ENCODE assay signal across 9 cellular contexts in the genomic region with DNA sequence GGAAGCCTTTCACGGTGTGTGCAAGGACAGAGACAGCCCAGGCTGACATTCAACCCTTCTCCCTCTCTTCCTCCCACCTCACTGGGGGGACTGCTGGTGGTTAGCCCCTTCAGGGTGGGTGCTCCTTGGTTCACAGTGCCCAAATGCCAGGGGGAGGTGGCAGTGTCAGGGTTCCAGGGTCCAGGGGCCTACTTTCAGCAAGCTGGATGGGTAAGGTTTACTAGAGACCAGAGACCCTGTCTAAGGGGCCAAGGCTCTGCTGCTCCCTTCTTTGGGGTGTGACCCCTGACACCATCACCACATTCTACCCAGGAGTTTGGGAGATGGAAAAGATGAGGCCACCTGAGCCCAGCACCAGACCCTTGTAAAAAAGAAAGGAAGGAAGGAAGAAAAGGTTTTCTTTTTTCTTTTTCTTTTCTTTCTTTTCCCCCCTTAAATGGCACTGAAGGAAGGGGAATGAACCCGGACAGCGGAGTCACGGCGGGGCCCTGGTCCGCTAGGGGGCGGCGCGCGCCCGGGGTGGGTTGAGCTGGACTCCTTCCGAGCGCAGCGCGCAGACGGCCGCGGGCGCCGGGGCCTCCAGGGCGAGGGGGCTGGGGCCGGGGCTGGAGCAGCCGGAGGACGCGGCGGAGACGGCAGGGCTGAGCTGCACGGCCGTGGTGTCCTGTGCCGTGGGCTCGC. TPM values are rescaled to one million over a fixed set of nuclear protein-coding genes. Genes with fewer than 3 reads are reported as not detected.
A peak's percentile ranks its signal among the peaks of the same experiment; 100 is the strongest.
DNase-seq lines count a peak whose midpoint lies in the region; ATAC-seq and TF ChIP-seq lines count a peak whose summit lies in the region.
"Had no signal": no experiment of that assay in that cellular context is flagged by ENCODE, and none has a peak within 500 bp of the region (broad histone marks: within the 10 kb centered on the region; RNA-seq: fewer than 3 reads in every experiment).

No MANE protein-coding gene starts in this region.

- ATAC-seq in body of pancreas (peak; percentile 60), GM21367 (IDR thresholded peaks at IDR 0.05; ENCODE audit: unreplicated experiment) (no peak)

- no peaks in the 10 kb centered on the region for H3K9me3 ChIP-seq in DOHH2 (ENCODE audit: control insufficient read depth, insufficient read depth, low read length)
- H3K9me3 ChIP-seq in HUES64 (ENCODE audit: insufficient read depth, low read depth, low read length): no peaks in the 10 kb centered on the region
- no peaks in the 10 kb centered on the region for H3K9me3 ChIP-seq in WERI-Rb-1 (ENCODE audit: severe bottlenecking)
- H3K9me3 ChIP-seq in body of pancreas: no peaks in the 10 kb centered on the region

- H3K79me2 ChIP-seq in DOHH2 (ENCODE audit: control insufficient read depth, low read length): no peaks in the 10 kb centered on the region

- no peak overlapping the region for H3K27ac ChIP-seq in DOHH2 (ENCODE audit: low read depth, low read length)
- no peak overlapping the region for H3K27ac ChIP-seq in HUES64 (ENCODE audit: low read depth, low read length)
- no peak overlapping the region for H3K27ac ChIP-seq in WERI-Rb-1
- H3K27ac ChIP-seq in body of pancreas: no peak overlapping the region

- TF ChIP-seq CTCF in DOHH2 (IDR thresholded peaks at IDR 0.05; ENCODE audit: low read depth, low read length, poor library complexity, severe bottlenecking) (peak; percentile 51), WERI-Rb-1 (IDR thresholded peaks at IDR 0.05; ENCODE audit: low read depth, low read length) (peak; percentile 54), body of pancreas (IDR thresholded peaks at IDR 0.05) (peak; percentile 31 to 65 (median 49))

- H3F3A ChIP-seq in DOHH2 (ENCODE audit: control insufficient read depth, insufficient read depth): no peaks in the 10 kb centered on the region

- intact Hi-C loops in body of pancreas (cut with DNase I): no loop called here

- DNase-seq in WERI-Rb-1: no peak
- peak; percentile 48 to 66 (median 52) for DNase-seq in body of pancreas
- DNase-seq in iris pigment epithelial cell (ENCODE audit: low read depth): peak; percentile 60
- peak; percentile 24 to 53 for DNase-seq in stimulated activated CD4-positive, alpha-beta T cell treated with anti-CD3 and anti-CD28 coated beads, Interleukin-15, amount 100 ng/mL, for 48 hours (ENCODE audit: low read depth in 2 of 2)
- no peak for DNase-seq in kidney glomerular epithelial cell (lab: John Stamatoyannopoulos, UW)

- H3K4me3 ChIP-seq in DOHH2 (ENCODE audit: low read length): no peak overlapping the region
- H3K4me3 ChIP-seq in HUES64 (ENCODE audit: low read length): peak overlapping the region; percentile 50
- no peak overlapping the region for H3K4me3 ChIP-seq in WERI-Rb-1 (ENCODE audit: low read depth, low read length)
- H3K4me3 ChIP-seq in body of pancreas: no peak overlapping the region

- under 1% methylated on average over 31 of the region's 31 CpGs for WGBS in HUES64
- WGBS in body of pancreas, 2 donors: 4 to 6% methylated on average over 11 to 31 of the region's 31 CpGs

- H3K4me1 ChIP-seq in DOHH2 (ENCODE audit: control insufficient read depth, low read length): no peaks in the 10 kb centered on the region
- H3K4me1 ChIP-seq in HUES64 (ENCODE audit: insufficient read depth, low read length): no peaks in the 10 kb centered on the region
- peaks cover 12% of the 10 kb centered on the region for H3K4me1 ChIP-seq in body of pancreas

- H3K9me2 ChIP-seq in DOHH2 (replicated peaks; ENCODE audit: control insufficient read depth, low read length): no peaks in the 10 kb centered on the region

- TF ChIP-seq POLR2A in body of pancreas (IDR thresholded peaks at IDR 0.05): no peak

- H3K27me3 ChIP-seq in DOHH2 (ENCODE audit: control insufficient read depth, low read length) (peaks cover 41% of the 10 kb centered on the region), HUES64 (ENCODE audit: insufficient read depth, low read length) (peaks cover 98% of the 10 kb centered on the region), WERI-Rb-1 (ENCODE audit: insufficient read depth, low read depth, severe bottlenecking) (no peaks in the 10 kb centered on the region), body of pancreas (no peaks in the 10 kb centered on the region)

- peak overlapping the region; percentile 37; the same call in 1 of the 2 replicates for H3K9ac ChIP-seq in HUES64 (ENCODE audit: low read depth, low read length)

- no peaks in the 10 kb centered on the region for H3K36me3 ChIP-seq in DOHH2 (ENCODE audit: control insufficient read depth, low read length)
- H3K36me3 ChIP-seq in HUES64 (ENCODE audit: insufficient read depth, low read length): no peaks in the 10 kb centered on the region
- H3K36me3 ChIP-seq in WERI-Rb-1: no peaks in the 10 kb centered on the region
- H3K36me3 ChIP-seq in body of pancreas (replicated peaks in 1 of 2; ENCODE audit: insufficient read depth in 1 of 2, low read depth in 2 of 2): no peaks in the 10 kb centered on the region

- no peak overlapping the region for H3K4me2 ChIP-seq in DOHH2 (ENCODE audit: low read length)

- no peaks in the 10 kb centered on the region for H4K20me1 ChIP-seq in DOHH2 (ENCODE audit: control insufficient read depth, insufficient read depth, low read depth, low read length)

RNA-seq across cellular contexts. Expression of gene KNCN, which starts 18.8 kb away (rescaled TPM):
- polyA plus RNA-seq in HUES64 (2013, experiment 1 of 2): not detected
- not detected for polyA plus RNA-seq in HUES64 (2013, experiment 2 of 2)
- total RNA-seq in body of pancreas: not detected
- total RNA-seq: T-helper 1 cell treated with Interleukin-12 subunit alpha and Interleukin-12 subunit beta and Interleukin-4 antibody, amounts not matched to agents 30 ng/mL and 1 ng/mL, for 36 hours had no signal

RNA-seq across cellular contexts. Expression of gene DMBX1, which starts 43.0 kb away (rescaled TPM):
- 0.50 TPM for polyA plus RNA-seq in HUES64 (2013, experiment 1 of 2)
- 0.70 TPM for polyA plus RNA-seq in HUES64 (2013, experiment 2 of 2)
- total RNA-seq in body of pancreas: not detected
- total RNA-seq: T-helper 1 cell treated with Interleukin-12 subunit alpha and Interleukin-12 subunit beta and Interleukin-4 antibody, amounts not matched to agents 30 ng/mL and 1 ng/mL, for 36 hours had no signal

Comparison
In these comparisons a context has a peak if more than half of its experiments do, and no peak if none do; other contexts are left out.
1. DNase-seq: peak in body of pancreas (4 of 4), iris pigment epithelial cell (single experiment) and stimulated activated CD4-positive, alpha-beta T cell treated with anti-CD3 and anti-CD28 coated beads, Interleukin-15, amount 100 ng/mL, for 48 hours (2 of 2); none in WERI-Rb-1 (single experiment) and kidney glomerular epithelial cell (single experiment).
2. Peak in every context shown above with its lines, with median percentiles within 50 percentile points of each other: CTCF ChIP-seq.